Comparison of ENCODE assay signal across 8 cellular contexts in genomic region chr2:176638167-176639015, GRCh38.
DNase-seq lines count a peak whose midpoint lies in the region; ATAC-seq and TF ChIP-seq lines count a peak whose summit lies in the region.

No MANE protein-coding gene starts in this region.

- H3K4me1 ChIP-seq in H9 (ENCODE audit: insufficient read depth, low read length) = no peaks in the 10 kb centered on the region
- no peaks in the 10 kb centered on the region for H3K4me1 ChIP-seq in MM.1S (ENCODE audit: low read length)
- peaks cover 0 to 4% of the 10 kb centered on the region in 2 donors for H3K4me1 ChIP-seq in adrenal gland (replicated peaks in 1 of 2)

- H3K23ac ChIP-seq in H9 (ENCODE audit: insufficient read length, low read depth, low read length) = no peak overlapping the region

- peak overlapping the region; percentile 74 for H3K4me3 ChIP-seq in MM.1S (ENCODE audit: low read length)
- H3K4me3 ChIP-seq in adrenal gland = peak overlapping the region in 2 of 4 donors; percentile 64 to 69

- peaks cover 7% of the 10 kb centered on the region for H3K23me2 ChIP-seq in H9 (ENCODE audit: insufficient read length, low read depth, low read length, poor library complexity, severe bottlenecking)

- H3K9me3 ChIP-seq in H9 (ENCODE audit: control insufficient read depth, low read depth, low read length) = no peaks in the 10 kb centered on the region
- no peaks in the 10 kb centered on the region for H3K9me3 ChIP-seq in MM.1S (replicated peaks; ENCODE audit: insufficient read depth, low read length)
- H3K9me3 ChIP-seq in adrenal gland (replicated peaks in 1 of 3) = no peaks in the 10 kb centered on the region

- H2AFZ ChIP-seq in H9 (ENCODE audit: low read length) (no peak overlapping the region), MM.1S (ENCODE audit: low read length) (peak overlapping the region; percentile 87)

- no peak overlapping the region for H4K5ac ChIP-seq in H9 (ENCODE audit: insufficient read length, low read depth, low read length)

- H3K27me3 ChIP-seq in H9 (ENCODE audit: insufficient read depth, low read length) = peaks cover 9% of the 10 kb centered on the region; the same call in 1 of the 2 replicates
- peaks cover 3% of the 10 kb centered on the region; the same call in 1 of the 2 replicates for H3K27me3 ChIP-seq in MM.1S (replicated peaks; ENCODE audit: insufficient read depth, low read length)
- H3K27me3 ChIP-seq in adrenal gland = no peaks in the 10 kb centered on the region

- H2BK120ac ChIP-seq in H9 (ENCODE audit: low read depth, low read length, poor library complexity, severe bottlenecking) = no peak overlapping the region

- no peak overlapping the region for H2BK20ac ChIP-seq in H9 (ENCODE audit: low read depth, low read length, poor library complexity, severe bottlenecking)

- H3K79me2 ChIP-seq in H9 (ENCODE audit: insufficient read depth, low read length) = no peaks in the 10 kb centered on the region
- H3K79me2 ChIP-seq in MM.1S (ENCODE audit: low read length) = no peaks in the 10 kb centered on the region

- H3K9ac ChIP-seq in H9 (ENCODE audit: extremely low read depth, insufficient read length, low read length) = no peak overlapping the region
- peak overlapping the region; percentile 59; the same call in 1 of the 2 replicates for H3K9ac ChIP-seq in MM.1S (ENCODE audit: low read length)

- no peaks in the 10 kb centered on the region for H3K9me3 Mint-ChIP-seq in H9

- WGBS in H9 (ENCODE audit: extremely low coverage, insufficient read length, low lambda C conversion rate) = no CpG with 5 or more reads among the region's 39 CpGs
- WGBS in adrenal gland, 4 donors = 8 to 11% (median 9%) methylated on average over 39 of the region's 39 CpGs

- H3F3A ChIP-seq in MM.1S (ENCODE audit: insufficient read depth, low read length) = no peaks in the 10 kb centered on the region

- H2BK12ac ChIP-seq in H9 (ENCODE audit: insufficient read length, low read depth, low read length) = no peak overlapping the region

- no peaks in the 10 kb centered on the region for H3K36me3 Mint-ChIP-seq in H9 (ENCODE audit: insufficient read depth in 1 of 3, low read depth in 3 of 3)

- DNase-seq in ELF-1 (ENCODE audit: low read depth, low spot score) (peak; percentile 51), H9 (peak; percentile 57), MM.1S (peak; percentile 70), SKM-1 treated with dmso at 0.1 percent for 144 hours (lab: John Stamatoyannopoulos, UW; ENCODE audit: unreplicated experiment) (peak; percentile 57), adrenal gland (peak; percentile 67 to 88 (median 74)), left ventricle myocardium superior (peak; percentile 81), posterior vena cava (ENCODE audit: low spot score) (peak; percentile 91), islet precursor cell (no peak)

- no peaks in the 10 kb centered on the region for H3K9me2 ChIP-seq in MM.1S (replicated peaks; ENCODE audit: insufficient read depth, low read length)

- H2BK5ac ChIP-seq in H9 (ENCODE audit: insufficient read length, low read length) = no peak overlapping the region

- no peak overlapping the region for H3K56ac ChIP-seq in H9 (ENCODE audit: insufficient read length, low read depth, low read length)

- H4K8ac ChIP-seq in H9 (replicated peaks; ENCODE audit: insufficient read length, low read depth, low read length) = no peak overlapping the region

- intact Hi-C loops in adrenal gland (cut with DNase I) = loop anchor here (5.0 to 10.0 kb wide), 4 partner anchors 74 to 516 kb away; partner anchors contain the start of genes HOXD8 (in 1 of the 2) and HOXD9 (in 1 of the 2)
- intact Hi-C loops in left ventricle myocardium superior (cut with micrococcal nuclease) = loop anchor here (5.0 kb wide), 1 partner anchor 511 kb away; the partner anchor contains the start of gene HOXD8
- intact Hi-C loops in posterior vena cava (cut with DNase I) = loop anchor here (5.0 to 10.0 kb wide), 2 partner anchors 74 to 501 kb away; no protein-coding TSS in a partner anchor

- H3K27ac ChIP-seq in H9 (ENCODE audit: insufficient read length, low read depth, low read length) (no peak overlapping the region), MM.1S (ENCODE audit: low read length) (no peak overlapping the region), adrenal gland (peak overlapping the region in 2 of 5 donors; percentile 73 to 80)

- peak overlapping the region; percentile 59 to 79 for H3K4me3 Mint-ChIP-seq in H9

- H3K4me2 ChIP-seq in H9 (ENCODE audit: insufficient read depth, insufficient read length, low read length) = peak overlapping the region; percentile 54
- peak overlapping the region; percentile 92 for H3K4me2 ChIP-seq in MM.1S (ENCODE audit: low read depth, low read length)

- no peak overlapping the region for H4K91ac ChIP-seq in H9 (ENCODE audit: insufficient read length, low read depth, low read length)

- H2AK5ac ChIP-seq in H9 (ENCODE audit: insufficient read length, low read length) = no peak overlapping the region

- peak; percentile 95 for ATAC-seq in left ventricle myocardium superior

- H3K27me3 Mint-ChIP-seq in H9 (ENCODE audit: low read depth) = peaks cover 89% of the 10 kb centered on the region

- peak; percentile 89 for TF ChIP-seq CTCF in H9 (conservative IDR thresholded peaks at IDR 0.05)
- TF ChIP-seq CTCF in MM.1S (IDR thresholded peaks at IDR 0.05; ENCODE audit: low read length) = peak; percentile 70
- TF ChIP-seq CTCF in adrenal gland (IDR thresholded peaks at IDR 0.05) = peak; percentile 30 to 89 (median 63)

- peaks cover 5% of the 10 kb centered on the region in 2 experiments; a peak in 1 of 4 replicates for H3K4me1 Mint-ChIP-seq in H9

- H4K20me1 ChIP-seq in H9 (ENCODE audit: control insufficient read depth, insufficient read depth, insufficient read length) = no peaks in the 10 kb centered on the region
- H4K20me1 ChIP-seq in MM.1S (ENCODE audit: insufficient read depth, low read length) = no peaks in the 10 kb centered on the region

- no peak overlapping the region for H3T11ph ChIP-seq in H9 (ENCODE audit: low read length)

- no peak for TF ChIP-seq POLR2A in adrenal gland (IDR thresholded peaks at IDR 0.05)

- H3K14ac ChIP-seq in H9 (ENCODE audit: insufficient read depth, low read length) = no peak overlapping the region

- H3K18ac ChIP-seq in H9 (ENCODE audit: insufficient read length, low read depth, low read length) = no peak overlapping the region

- no peak overlapping the region for H3K27ac Mint-ChIP-seq in H9

- no peak overlapping the region for H3K4ac ChIP-seq in H9 (ENCODE audit: low read depth, low read length)

- H3K36me3 ChIP-seq in MM.1S (replicated peaks; ENCODE audit: insufficient read depth, low read length) (no peaks in the 10 kb centered on the region), adrenal gland (replicated peaks in 1 of 2) (no peaks in the 10 kb centered on the region)

- no peaks in the 10 kb centered on the region for H3K79me1 ChIP-seq in H9 (ENCODE audit: insufficient read depth, low read depth, low read length, poor library complexity, severe bottlenecking)

- H2BK15ac ChIP-seq in H9 (ENCODE audit: low read depth, low read length) = no peak overlapping the region
